1 cellular context compared by ENCODE assay signal in the genomic region with DNA sequence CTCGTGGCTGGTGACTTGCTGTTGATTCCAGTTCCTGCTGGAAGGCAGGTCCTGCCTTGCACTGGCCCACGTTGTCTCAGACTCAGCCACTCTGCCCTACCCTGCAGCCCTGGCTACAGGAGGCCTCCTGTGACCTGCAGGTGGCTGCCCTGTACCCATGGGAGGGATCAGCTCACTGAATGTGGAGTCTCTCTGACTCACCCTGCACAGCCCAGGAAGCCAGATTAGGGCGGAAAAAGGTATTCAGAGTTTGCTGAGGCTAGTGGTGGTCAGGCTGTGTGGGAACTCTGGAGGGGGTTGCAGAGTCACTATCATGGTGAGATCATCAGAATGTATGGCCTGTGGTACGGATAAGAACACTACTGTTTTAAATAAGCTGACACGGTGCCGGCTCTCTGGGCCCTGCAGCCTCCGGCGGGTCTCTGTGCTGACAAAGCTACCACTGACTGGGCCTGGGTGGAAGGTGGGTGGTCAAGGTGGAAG.
TF ChIP-seq lines count a peak whose summit lies in the region.

No MANE protein-coding gene starts in this region.

TF ChIP-seq in K562, 482 proteins besides CTCF, POLR2A, EP300 and RAD21 (continued from another document):
- TF ChIP-seq, protein P1, sequence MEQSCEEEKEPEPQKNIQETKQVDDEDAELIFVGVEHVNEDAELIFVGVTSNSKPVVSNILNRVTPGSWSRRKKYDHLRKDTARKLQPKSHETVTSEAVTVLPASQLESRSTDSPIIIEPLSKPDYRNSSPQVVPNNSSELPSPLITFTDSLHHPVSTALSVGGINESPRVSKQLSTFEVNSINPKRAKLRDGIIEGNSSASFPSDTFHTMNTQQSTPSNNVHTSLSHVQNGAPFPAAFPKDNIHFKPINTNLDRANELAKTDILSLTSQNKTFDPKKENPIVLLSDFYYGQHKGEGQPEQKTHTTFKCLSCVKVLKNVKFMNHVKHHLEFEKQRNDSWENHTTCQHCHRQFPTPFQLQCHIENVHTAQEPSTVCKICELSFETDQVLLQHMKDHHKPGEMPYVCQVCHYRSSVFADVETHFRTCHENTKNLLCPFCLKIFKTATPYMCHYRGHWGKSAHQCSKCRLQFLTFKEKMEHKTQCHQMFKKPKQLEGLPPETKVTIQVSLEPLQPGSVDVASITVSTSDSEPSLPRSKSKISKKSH (CRISPR knock-in tag; IDR thresholded peaks at IDR 0.05): no peak
- TF ChIP-seq SRSF3 (IDR thresholded peaks at IDR 0.05; ENCODE audit: insufficient read depth, low read length): no peak
- TF ChIP-seq RCOR1 (IDR thresholded peaks at IDR 0.05; ENCODE audit: borderline replicate concordance in 1 of 2, low read depth in 2 of 2, low read length in 2 of 2): peak in 1 of 2 experiments; percentile 66; a peak in 2 of 4 replicates
- TF ChIP-seq FOS (IDR thresholded peaks at IDR 0.05; ENCODE audit: extremely low read depth, insufficient read length): peak; percentile 34
- no peak for TF ChIP-seq ZNF583 (CRISPR knock-in tag; IDR thresholded peaks at IDR 0.05)
- peak; percentile 80 for TF ChIP-seq SMARCE1 (IDR thresholded peaks at IDR 0.05)
- peak; percentile 29; the same call in 1 of the 2 replicates for TF ChIP-seq ZBTB7A (IDR thresholded peaks at IDR 0.05; ENCODE audit: borderline replicate concordance, control insufficient read depth, low read depth, low read length)
- TF ChIP-seq GATAD2A (IDR thresholded peaks at IDR 0.05): no peak
- TF ChIP-seq ZSCAN32 (CRISPR knock-in tag; IDR thresholded peaks at IDR 0.05): no peak
- no peak for TF ChIP-seq U2AF1 (optimal IDR thresholded peaks at IDR 0.05; ENCODE audit: low read depth, low read length)
- peak; percentile 69; the same call in 1 of the 2 replicates for TF ChIP-seq MYNN (IDR thresholded peaks at IDR 0.05)
- no peak for TF ChIP-seq MYNN (CRISPR knock-in tag; IDR thresholded peaks at IDR 0.05)
- peak; percentile 60; the same call in 1 of the 2 replicates for TF ChIP-seq TEAD4 (IDR thresholded peaks at IDR 0.05; ENCODE audit: low read length)
- TF ChIP-seq TEAD4 (CRISPR knock-in tag; IDR thresholded peaks at IDR 0.05; ENCODE audit: borderline replicate concordance): no peak
- TF ChIP-seq CBFA2T2 (conservative IDR thresholded peaks at IDR 0.05): peak; percentile 60
- no peak for TF ChIP-seq MCM2 (IDR thresholded peaks at IDR 0.05; ENCODE audit: low read depth)
- no peak for TF ChIP-seq ZNF507 (tag; conservative IDR thresholded peaks at IDR 0.05)
- no peak for TF ChIP-seq CEBPB (tag; IDR thresholded peaks at IDR 0.05)
- TF ChIP-seq, protein P2, sequence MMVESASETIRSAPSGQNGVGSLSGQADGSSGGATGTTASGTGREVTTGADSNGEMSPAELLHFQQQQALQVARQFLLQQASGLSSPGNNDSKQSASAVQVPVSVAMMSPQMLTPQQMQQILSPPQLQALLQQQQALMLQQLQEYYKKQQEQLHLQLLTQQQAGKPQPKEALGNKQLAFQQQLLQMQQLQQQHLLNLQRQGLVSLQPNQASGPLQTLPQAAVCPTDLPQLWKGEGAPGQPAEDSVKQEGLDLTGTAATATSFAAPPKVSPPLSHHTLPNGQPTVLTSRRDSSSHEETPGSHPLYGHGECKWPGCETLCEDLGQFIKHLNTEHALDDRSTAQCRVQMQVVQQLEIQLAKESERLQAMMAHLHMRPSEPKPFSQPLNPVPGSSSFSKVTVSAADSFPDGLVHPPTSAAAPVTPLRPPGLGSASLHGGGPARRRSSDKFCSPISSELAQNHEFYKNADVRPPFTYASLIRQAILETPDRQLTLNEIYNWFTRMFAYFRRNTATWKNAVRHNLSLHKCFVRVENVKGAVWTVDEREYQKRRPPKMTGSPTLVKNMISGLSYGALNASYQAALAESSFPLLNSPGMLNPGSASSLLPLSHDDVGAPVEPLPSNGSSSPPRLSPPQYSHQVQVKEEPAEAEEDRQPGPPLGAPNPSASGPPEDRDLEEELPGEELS (CRISPR knock-in tag; IDR thresholded peaks at IDR 0.05; ENCODE audit: borderline replicate concordance): no peak
- 0 out of 2 replicates have a peak, but pooled peaks have one; percentile 47 for TF ChIP-seq ZNF175 (CRISPR knock-in tag; IDR thresholded peaks at IDR 0.05; ENCODE audit: low read depth)
- TF ChIP-seq JUN (IDR thresholded peaks at IDR 0.05; ENCODE audit: borderline replicate concordance, low read depth, low read length): peak; percentile 86
- peak; percentile 74; the same call in 1 of the 2 replicates for TF ChIP-seq JUN (CRISPR knock-in tag; IDR thresholded peaks at IDR 0.05; ENCODE audit: borderline replicate concordance)
- peak; percentile 89 for TF ChIP-seq FOSL1 (tag; conservative IDR thresholded peaks at IDR 0.05)
- TF ChIP-seq, protein P3, sequence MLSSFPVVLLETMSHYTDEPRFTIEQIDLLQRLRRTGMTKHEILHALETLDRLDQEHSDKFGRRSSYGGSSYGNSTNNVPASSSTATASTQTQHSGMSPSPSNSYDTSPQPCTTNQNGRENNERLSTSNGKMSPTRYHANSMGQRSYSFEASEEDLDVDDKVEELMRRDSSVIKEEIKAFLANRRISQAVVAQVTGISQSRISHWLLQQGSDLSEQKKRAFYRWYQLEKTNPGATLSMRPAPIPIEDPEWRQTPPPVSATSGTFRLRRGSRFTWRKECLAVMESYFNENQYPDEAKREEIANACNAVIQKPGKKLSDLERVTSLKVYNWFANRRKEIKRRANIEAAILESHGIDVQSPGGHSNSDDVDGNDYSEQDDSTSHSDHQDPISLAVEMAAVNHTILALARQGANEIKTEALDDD (IDR thresholded peaks at IDR 0.05): 0 out of 2 replicates have a peak, but pooled peaks have one; percentile 29
- TF ChIP-seq, protein P4, sequence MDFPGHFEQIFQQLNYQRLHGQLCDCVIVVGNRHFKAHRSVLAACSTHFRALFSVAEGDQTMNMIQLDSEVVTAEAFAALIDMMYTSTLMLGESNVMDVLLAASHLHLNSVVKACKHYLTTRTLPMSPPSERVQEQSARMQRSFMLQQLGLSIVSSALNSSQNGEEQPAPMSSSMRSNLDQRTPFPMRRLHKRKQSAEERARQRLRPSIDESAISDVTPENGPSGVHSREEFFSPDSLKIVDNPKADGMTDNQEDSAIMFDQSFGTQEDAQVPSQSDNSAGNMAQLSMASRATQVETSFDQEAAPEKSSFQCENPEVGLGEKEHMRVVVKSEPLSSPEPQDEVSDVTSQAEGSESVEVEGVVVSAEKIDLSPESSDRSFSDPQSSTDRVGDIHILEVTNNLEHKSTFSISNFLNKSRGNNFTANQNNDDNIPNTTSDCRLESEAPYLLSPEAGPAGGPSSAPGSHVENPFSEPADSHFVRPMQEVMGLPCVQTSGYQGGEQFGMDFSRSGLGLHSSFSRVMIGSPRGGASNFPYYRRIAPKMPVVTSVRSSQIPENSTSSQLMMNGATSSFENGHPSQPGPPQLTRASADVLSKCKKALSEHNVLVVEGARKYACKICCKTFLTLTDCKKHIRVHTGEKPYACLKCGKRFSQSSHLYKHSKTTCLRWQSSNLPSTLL (IDR thresholded peaks at IDR 0.05): no peak
- TF ChIP-seq, protein P5, sequence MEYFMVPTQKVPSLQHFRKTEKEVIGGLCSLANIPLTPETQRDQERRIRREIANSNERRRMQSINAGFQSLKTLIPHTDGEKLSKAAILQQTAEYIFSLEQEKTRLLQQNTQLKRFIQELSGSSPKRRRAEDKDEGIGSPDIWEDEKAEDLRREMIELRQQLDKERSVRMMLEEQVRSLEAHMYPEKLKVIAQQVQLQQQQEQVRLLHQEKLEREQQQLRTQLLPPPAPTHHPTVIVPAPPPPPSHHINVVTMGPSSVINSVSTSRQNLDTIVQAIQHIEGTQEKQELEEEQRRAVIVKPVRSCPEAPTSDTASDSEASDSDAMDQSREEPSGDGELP (CRISPR knock-in tag; IDR thresholded peaks at IDR 0.05; ENCODE audit: borderline replicate concordance): peak; percentile 41; the same call in 1 of the 2 replicates
- TF ChIP-seq HDAC2 (IDR thresholded peaks at IDR 0.05): 0 out of 2 replicates have a peak, but pooled peaks have one; percentile 46
- no peak for TF ChIP-seq SREBF2 (CRISPR knock-in tag; IDR thresholded peaks at IDR 0.05)
- TF ChIP-seq, protein P6, sequence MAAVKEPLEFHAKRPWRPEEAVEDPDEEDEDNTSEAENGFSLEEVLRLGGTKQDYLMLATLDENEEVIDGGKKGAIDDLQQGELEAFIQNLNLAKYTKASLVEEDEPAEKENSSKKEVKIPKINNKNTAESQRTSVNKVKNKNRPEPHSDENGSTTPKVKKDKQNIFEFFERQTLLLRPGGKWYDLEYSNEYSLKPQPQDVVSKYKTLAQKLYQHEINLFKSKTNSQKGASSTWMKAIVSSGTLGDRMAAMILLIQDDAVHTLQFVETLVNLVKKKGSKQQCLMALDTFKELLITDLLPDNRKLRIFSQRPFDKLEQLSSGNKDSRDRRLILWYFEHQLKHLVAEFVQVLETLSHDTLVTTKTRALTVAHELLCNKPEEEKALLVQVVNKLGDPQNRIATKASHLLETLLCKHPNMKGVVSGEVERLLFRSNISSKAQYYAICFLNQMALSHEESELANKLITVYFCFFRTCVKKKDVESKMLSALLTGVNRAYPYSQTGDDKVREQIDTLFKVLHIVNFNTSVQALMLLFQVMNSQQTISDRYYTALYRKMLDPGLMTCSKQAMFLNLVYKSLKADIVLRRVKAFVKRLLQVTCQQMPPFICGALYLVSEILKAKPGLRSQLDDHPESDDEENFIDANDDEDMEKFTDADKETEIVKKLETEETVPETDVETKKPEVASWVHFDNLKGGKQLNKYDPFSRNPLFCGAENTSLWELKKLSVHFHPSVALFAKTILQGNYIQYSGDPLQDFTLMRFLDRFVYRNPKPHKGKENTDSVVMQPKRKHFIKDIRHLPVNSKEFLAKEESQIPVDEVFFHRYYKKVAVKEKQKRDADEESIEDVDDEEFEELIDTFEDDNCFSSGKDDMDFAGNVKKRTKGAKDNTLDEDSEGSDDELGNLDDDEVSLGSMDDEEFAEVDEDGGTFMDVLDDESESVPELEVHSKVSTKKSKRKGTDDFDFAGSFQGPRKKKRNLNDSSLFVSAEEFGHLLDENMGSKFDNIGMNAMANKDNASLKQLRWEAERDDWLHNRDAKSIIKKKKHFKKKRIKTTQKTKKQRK (IDR thresholded peaks at IDR 0.05; ENCODE audit: borderline replicate concordance, low read depth, low read length): no peak
- no peak for TF ChIP-seq ETV6 (IDR thresholded peaks at IDR 0.05; ENCODE audit: borderline replicate concordance in 1 of 2, low read depth in 2 of 2, low read length in 1 of 2)
- TF ChIP-seq ETV6 (CRISPR knock-in tag; IDR thresholded peaks at IDR 0.05; ENCODE audit: borderline replicate concordance): no peak
- 0 out of 4 replicates have a peak, but pooled peaks of 1 of the 2 experiments have one; percentile 54 for TF ChIP-seq SRF (CRISPR knock-in tag; IDR thresholded peaks at IDR 0.05)
- TF ChIP-seq, protein P7, sequence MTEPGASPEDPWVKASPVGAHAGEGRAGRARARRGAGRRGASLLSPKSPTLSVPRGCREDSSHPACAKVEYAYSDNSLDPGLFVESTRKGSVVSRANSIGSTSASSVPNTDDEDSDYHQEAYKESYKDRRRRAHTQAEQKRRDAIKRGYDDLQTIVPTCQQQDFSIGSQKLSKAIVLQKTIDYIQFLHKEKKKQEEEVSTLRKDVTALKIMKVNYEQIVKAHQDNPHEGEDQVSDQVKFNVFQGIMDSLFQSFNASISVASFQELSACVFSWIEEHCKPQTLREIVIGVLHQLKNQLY (CRISPR knock-in tag; conservative IDR thresholded peaks at IDR 0.05): no peak
- TF ChIP-seq, protein P8, sequence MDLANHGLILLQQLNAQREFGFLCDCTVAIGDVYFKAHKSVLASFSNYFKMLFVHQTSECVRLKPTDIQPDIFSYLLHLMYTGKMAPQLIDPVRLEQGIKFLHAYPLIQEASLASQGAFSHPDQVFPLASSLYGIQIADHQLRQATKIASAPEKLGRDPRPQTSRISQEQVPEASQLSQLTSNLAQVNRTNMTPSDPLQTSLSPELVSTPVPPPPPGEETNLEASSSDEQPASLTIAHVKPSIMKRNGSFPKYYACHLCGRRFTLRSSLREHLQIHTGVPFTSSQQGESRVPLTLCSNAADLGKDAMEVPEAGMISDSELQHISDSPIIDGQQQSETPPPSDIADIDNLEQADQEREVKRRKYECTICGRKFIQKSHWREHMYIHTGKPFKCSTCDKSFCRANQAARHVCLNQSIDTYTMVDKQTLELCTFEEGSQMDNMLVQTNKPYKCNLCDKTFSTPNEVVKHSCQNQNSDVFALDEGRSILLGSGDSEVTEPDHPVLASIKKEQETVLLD (IDR thresholded peaks at IDR 0.05): peak; percentile 58; the same call in 1 of the 2 replicates
- peak; percentile 42 to 60; a peak in 3 of 4 replicates for TF ChIP-seq NRF1 (conservative IDR thresholded peaks at IDR 0.05 in 1 of 2, IDR thresholded peaks at IDR 0.05 in 1 of 2)
- TF ChIP-seq ZNF224 (CRISPR knock-in tag; IDR thresholded peaks at IDR 0.05): no peak
- no peak for TF ChIP-seq FIP1L1 (IDR thresholded peaks at IDR 0.05; ENCODE audit: low read depth, low read length, poor library complexity, severe bottlenecking)
- TF ChIP-seq, protein P9, sequence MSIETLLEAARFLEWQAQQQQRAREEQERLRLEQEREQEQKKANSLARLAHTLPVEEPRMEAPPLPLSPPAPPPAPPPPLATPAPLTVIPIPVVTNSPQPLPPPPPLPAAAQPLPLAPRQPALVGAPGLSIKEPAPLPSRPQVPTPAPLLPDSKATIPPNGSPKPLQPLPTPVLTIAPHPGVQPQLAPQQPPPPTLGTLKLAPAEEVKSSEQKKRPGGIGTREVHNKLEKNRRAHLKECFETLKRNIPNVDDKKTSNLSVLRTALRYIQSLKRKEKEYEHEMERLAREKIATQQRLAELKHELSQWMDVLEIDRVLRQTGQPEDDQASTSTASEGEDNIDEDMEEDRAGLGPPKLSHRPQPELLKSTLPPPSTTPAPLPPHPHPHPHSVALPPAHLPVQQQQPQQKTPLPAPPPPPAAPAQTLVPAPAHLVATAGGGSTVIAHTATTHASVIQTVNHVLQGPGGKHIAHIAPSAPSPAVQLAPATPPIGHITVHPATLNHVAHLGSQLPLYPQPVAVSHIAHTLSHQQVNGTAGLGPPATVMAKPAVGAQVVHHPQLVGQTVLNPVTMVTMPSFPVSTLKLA (conservative IDR thresholded peaks at IDR 0.05): 0 out of 4 replicates have a peak, but pooled peaks of 1 of the 2 experiments have one; percentile 25
